In the genomic region with DNA sequence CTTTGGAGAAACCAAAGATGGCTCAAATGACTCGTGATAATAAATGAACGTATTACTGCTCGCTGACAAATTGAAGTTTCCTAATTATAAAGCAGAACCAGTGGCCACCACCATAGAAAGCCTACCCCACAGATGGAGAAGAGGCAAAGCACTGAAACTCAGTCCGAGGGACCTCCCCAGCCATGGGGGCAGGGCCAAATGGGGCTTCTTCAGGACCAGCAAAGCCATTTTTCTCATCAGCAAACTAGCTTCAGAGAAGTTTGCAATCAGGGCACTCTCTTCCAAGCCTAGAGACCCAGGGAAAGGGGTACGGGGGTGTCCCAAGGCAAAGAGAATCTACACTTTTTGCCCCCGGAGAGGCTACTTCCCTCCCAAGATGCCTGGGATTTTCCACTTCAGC, we compare ENCODE assay signal across 1 cellular context.
A peak's percentile ranks its signal among the peaks of the same experiment; 100 is the strongest.
TF ChIP-seq lines count a peak whose summit lies in the region.

No MANE protein-coding gene starts in this region.

TF ChIP-seq in K562, 482 proteins besides CTCF, POLR2A, EP300 and RAD21:
- TF ChIP-seq SMAD1 (IDR thresholded peaks at IDR 0.05; ENCODE audit: low read depth, low read length, partially characterized antibody) (no peak), CC2D1A (IDR thresholded peaks at IDR 0.05) (no peak), SLC30A9 (CRISPR knock-in tag; IDR thresholded peaks at IDR 0.05) (no peak), HNRNPL (IDR thresholded peaks at IDR 0.05; ENCODE audit: low read depth, low read length) (no peak), ZFX (CRISPR knock-in tag; IDR thresholded peaks at IDR 0.05) (0 out of 2 replicates have a peak, but pooled peaks have one; percentile 18), BCLAF1 (IDR thresholded peaks at IDR 0.05; ENCODE audit: borderline replicate concordance in 1 of 2, control insufficient read depth in 1 of 2, low read depth in 2 of 2, low read length in 1 of 2) (no peak), ZNF408 (CRISPR knock-in tag; IDR thresholded peaks at IDR 0.05; ENCODE audit: low read depth) (no peak), NFIX (CRISPR knock-in tag; IDR thresholded peaks at IDR 0.05; ENCODE audit: low read depth) (no peak), HDAC1 (IDR thresholded peaks at IDR 0.05) (no peak), ZNF316 (IDR thresholded peaks at IDR 0.05) (peak; percentile 11; the same call in 1 of the 2 replicates), DPF2 (IDR thresholded peaks at IDR 0.05) (no peak), ZNF589 (CRISPR knock-in tag; IDR thresholded peaks at IDR 0.05; ENCODE audit: low read depth) (no peak), DACH1 (IDR thresholded peaks at IDR 0.05; ENCODE audit: partially characterized antibody) (no peak), KLF10 (CRISPR knock-in tag; IDR thresholded peaks at IDR 0.05) (no peak)
- TF ChIP-seq, protein P1, sequence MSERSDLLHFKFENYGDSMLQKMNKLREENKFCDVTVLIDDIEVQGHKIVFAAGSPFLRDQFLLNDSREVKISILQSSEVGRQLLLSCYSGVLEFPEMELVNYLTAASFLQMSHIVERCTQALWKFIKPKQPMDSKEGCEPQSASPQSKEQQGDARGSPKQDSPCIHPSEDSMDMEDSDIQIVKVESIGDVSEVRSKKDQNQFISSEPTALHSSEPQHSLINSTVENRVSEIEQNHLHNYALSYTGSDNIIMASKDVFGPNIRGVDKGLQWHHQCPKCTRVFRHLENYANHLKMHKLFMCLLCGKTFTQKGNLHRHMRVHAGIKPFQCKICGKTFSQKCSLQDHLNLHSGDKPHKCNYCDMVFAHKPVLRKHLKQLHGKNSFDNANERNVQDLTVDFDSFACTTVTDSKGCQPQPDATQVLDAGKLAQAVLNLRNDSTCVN (CRISPR knock-in tag; IDR thresholded peaks at IDR 0.05) = no peak
- TF ChIP-seq, protein P2, sequence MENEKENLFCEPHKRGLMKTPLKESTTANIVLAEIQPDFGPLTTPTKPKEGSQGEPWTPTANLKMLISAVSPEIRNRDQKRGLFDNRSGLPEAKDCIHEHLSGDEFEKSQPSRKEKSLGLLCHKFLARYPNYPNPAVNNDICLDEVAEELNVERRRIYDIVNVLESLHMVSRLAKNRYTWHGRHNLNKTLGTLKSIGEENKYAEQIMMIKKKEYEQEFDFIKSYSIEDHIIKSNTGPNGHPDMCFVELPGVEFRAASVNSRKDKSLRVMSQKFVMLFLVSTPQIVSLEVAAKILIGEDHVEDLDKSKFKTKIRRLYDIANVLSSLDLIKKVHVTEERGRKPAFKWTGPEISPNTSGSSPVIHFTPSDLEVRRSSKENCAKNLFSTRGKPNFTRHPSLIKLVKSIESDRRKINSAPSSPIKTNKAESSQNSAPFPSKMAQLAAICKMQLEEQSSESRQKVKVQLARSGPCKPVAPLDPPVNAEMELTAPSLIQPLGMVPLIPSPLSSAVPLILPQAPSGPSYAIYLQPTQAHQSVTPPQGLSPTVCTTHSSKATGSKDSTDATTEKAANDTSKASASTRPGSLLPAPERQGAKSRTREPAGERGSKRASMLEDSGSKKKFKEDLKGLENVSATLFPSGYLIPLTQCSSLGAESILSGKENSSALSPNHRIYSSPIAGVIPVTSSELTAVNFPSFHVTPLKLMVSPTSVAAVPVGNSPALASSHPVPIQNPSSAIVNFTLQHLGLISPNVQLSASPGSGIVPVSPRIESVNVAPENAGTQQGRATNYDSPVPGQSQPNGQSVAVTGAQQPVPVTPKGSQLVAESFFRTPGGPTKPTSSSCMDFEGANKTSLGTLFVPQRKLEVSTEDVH (IDR thresholded peaks at IDR 0.05; ENCODE audit: low read depth, partially characterized antibody) = no peak
- TF ChIP-seq, protein P3, sequence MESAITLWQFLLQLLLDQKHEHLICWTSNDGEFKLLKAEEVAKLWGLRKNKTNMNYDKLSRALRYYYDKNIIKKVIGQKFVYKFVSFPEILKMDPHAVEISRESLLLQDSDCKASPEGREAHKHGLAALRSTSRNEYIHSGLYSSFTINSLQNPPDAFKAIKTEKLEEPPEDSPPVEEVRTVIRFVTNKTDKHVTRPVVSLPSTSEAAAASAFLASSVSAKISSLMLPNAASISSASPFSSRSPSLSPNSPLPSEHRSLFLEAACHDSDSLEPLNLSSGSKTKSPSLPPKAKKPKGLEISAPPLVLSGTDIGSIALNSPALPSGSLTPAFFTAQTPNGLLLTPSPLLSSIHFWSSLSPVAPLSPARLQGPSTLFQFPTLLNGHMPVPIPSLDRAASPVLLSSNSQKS (CRISPR knock-in tag; IDR thresholded peaks at IDR 0.05) = no peak
- TF ChIP-seq, protein P4, sequence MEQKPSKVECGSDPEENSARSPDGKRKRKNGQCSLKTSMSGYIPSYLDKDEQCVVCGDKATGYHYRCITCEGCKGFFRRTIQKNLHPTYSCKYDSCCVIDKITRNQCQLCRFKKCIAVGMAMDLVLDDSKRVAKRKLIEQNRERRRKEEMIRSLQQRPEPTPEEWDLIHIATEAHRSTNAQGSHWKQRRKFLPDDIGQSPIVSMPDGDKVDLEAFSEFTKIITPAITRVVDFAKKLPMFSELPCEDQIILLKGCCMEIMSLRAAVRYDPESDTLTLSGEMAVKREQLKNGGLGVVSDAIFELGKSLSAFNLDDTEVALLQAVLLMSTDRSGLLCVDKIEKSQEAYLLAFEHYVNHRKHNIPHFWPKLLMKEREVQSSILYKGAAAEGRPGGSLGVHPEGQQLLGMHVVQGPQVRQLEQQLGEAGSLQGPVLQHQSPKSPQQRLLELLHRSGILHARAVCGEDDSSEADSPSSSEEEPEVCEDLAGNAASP (IDR thresholded peaks at IDR 0.05) = no peak
TF ChIP-seq in K562: peak in this region for 2.
